ENCODE assay signal across 11 cellular contexts in genomic region chr2:5696351-5696740, GRCh38. TPM values are rescaled to one million over a fixed set of nuclear protein-coding genes. Genes with fewer than 3 reads are reported as not detected.
DNase-seq lines count a peak whose midpoint lies in the region; ATAC-seq, FAIRE-seq and TF ChIP-seq lines count a peak whose summit lies in the region.
"Had no signal": no experiment of that assay in that cellular context is flagged by ENCODE, and none has a peak within 500 bp of the region (broad histone marks: within the 10 kb centered on the region; RNA-seq: fewer than 3 reads in every experiment).

No MANE protein-coding gene starts in this region.

- no peaks in the 10 kb centered on the region for H4K20me1 ChIP-seq in osteoblast (ENCODE audit: insufficient read depth, low read length)

- peak overlapping the region; percentile 53 for H3K4me2 ChIP-seq in osteoblast (ENCODE audit: insufficient read depth, low read length)

- H3K36me3 ChIP-seq in esophagus (ENCODE audit: control insufficient read depth in 2 of 2, insufficient read depth in 2 of 2, low read length in 1 of 2) (no peaks in the 10 kb centered on the region), osteoblast (ENCODE audit: insufficient read depth, low read length) (no peaks in the 10 kb centered on the region)

- DNase-seq in D341Med (ENCODE audit: low spot score) (peak; percentile 54), LHCN-M2 (ENCODE audit: low read depth) (peak; percentile 65), osteoblast (ENCODE audit: insufficient read length, low spot score, missing footprints) (peak; percentile 67), GM19239 (ENCODE audit: insufficient read length, low spot score) (no peak), NCI-H1092 (lab: John Stamatoyannopoulos, UW) (no peak)
- no peak for DNase-seq in activated CD4-positive, alpha-beta T cell treated with anti-CD3 and anti-CD28 coated beads for 48 hours
- DNase-seq: activated T-cell treated with anti-CD3 and anti-CD28 coated beads, Interleukin-2, amount 50 U/mL, for 4 hours had no signal

- no peak for TF ChIP-seq CTCF in osteoblast (IDR thresholded peaks at IDR 0.05; ENCODE audit: extremely low read depth, low read depth, low read length)

- no peak for ATAC-seq in HG03521 (IDR thresholded peaks at IDR 0.05; ENCODE audit: unreplicated experiment)

- peak overlapping the region; percentile 18 to 30 for H3K4me3 ChIP-seq in esophagus (ENCODE audit: low read depth in 1 of 2, low read length in 2 of 2)
- H3K4me3 ChIP-seq in osteoblast (ENCODE audit: insufficient read depth, low read length): peak overlapping the region; percentile 63

- H3K79me2 ChIP-seq in osteoblast (ENCODE audit: insufficient read depth, low read length): no peaks in the 10 kb centered on the region

- H3K4me1 ChIP-seq in esophagus (ENCODE audit: control insufficient read depth in 2 of 2, insufficient read depth in 2 of 2, low read length in 1 of 2): peaks cover 11 to 13% of the 10 kb centered on the region in 2 donors
- no peaks in the 10 kb centered on the region for H3K4me1 ChIP-seq in osteoblast (ENCODE audit: insufficient read depth, low read length)

- peaks cover 13 to 32% of the 10 kb centered on the region in 2 donors for H3K27me3 ChIP-seq in esophagus (ENCODE audit: control insufficient read depth in 1 of 2, insufficient read depth in 2 of 2, low read length in 2 of 2)
- peaks cover 36% of the 10 kb centered on the region for H3K27me3 ChIP-seq in osteoblast (ENCODE audit: insufficient read depth, low read length)

- WGBS in esophagus, 2 donors: 4 to 5% methylated on average over 42 to 49 of the region's 49 CpGs

- peaks cover 0 to 8% of the 10 kb centered on the region in 2 donors for H3K9me3 ChIP-seq in esophagus (ENCODE audit: control insufficient read depth in 2 of 2, insufficient read depth in 1 of 2, low read depth in 1 of 2, low read length in 1 of 2)
- H3K9me3 ChIP-seq in osteoblast (ENCODE audit: low read depth, low read length): no peaks in the 10 kb centered on the region

- no peak for FAIRE-seq in GM19239 (lab: Jason Lieb, UNC)
- FAIRE-seq: keratinocyte had no signal

- H3K27ac ChIP-seq in esophagus (ENCODE audit: low read depth in 2 of 2, low read length in 1 of 2) (no peak overlapping the region), osteoblast (ENCODE audit: low read depth, low read length) (no peak overlapping the region)

- no peak overlapping the region for H2AFZ ChIP-seq in osteoblast (ENCODE audit: low read length)

RNA-seq across cellular contexts. Expression of gene SOX11, which starts 4.2 kb away (rescaled TPM):
- total RNA-seq in LHCN-M2 (2014; rRNA removed): 7.4 and 12.1 TPM in 2 replicates
- polyA plus RNA-seq in LHCN-M2 (2012): 6.3 TPM
- polyA plus RNA-seq in esophagus: not detected
- 0.59 and 0.72 TPM in 2 replicates for total RNA-seq in osteoblast
- total RNA-seq: subcutaneous adipose tissue had no signal
- polyA plus RNA-seq: keratinocyte had no signal

Comparison
In these comparisons a context has a peak if more than half of its experiments do, and no peak if none do; other contexts are left out.
1. DNase-seq: peak in D341Med (single experiment), LHCN-M2 (single experiment) and osteoblast (single experiment); none in GM19239 (single experiment), activated CD4-positive, alpha-beta T cell treated with anti-CD3 and anti-CD28 coated beads for 48 hours (single experiment) and NCI-H1092 (single experiment).